In the genomic region with DNA sequence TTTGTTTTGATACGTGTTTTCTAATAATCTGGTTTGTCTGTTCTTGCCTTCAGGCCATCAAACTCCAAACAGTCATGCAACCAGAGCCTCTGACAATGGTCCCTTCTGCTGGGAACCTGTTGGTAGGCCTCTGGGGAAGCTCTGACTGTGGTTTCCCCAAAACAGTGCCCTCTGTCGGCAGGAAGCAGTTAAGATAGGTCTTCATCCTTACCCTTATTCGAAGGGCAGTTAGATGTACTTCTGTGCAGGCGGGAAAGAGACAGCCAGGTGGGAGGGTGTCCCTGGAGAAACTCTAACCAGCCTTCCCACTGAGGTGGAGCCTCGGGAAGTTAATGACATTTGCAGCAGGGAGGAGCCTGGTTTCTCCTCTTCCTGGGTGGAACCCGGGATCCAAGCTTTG, we compare ENCODE assay signal across 8 cellular contexts.
A peak's percentile ranks its signal among the peaks of the same experiment; 100 is the strongest.
DNase-seq lines count a peak whose midpoint lies in the region; ATAC-seq and TF ChIP-seq lines count a peak whose summit lies in the region.

No MANE protein-coding gene starts in this region.

- H3K4me1 Mint-ChIP-seq in activated CD8-positive, alpha-beta T cell treated with anti-CD3 and anti-CD28 coated beads for 36 hours (ENCODE audit: low read depth) = no peaks in the 10 kb centered on the region

- peaks cover 11% of the 10 kb centered on the region for H3K9me3 Mint-ChIP-seq in activated CD8-positive, alpha-beta T cell treated with anti-CD3 and anti-CD28 coated beads for 36 hours

- no peak overlapping the region for H3K27ac Mint-ChIP-seq in activated CD8-positive, alpha-beta T cell treated with anti-CD3 and anti-CD28 coated beads for 36 hours

- no peak overlapping the region for H3K4me3 ChIP-seq in AG10803 (ENCODE audit: low read length)

- peaks cover 2% of the 10 kb centered on the region for H3K36me3 Mint-ChIP-seq in activated CD8-positive, alpha-beta T cell treated with anti-CD3 and anti-CD28 coated beads for 36 hours (ENCODE audit: low read depth)

- DNase-seq in AG10803 (ENCODE audit: low read depth) (peak; percentile 32), putamen (ENCODE audit: low spot score) (peak; percentile 23), dermis blood vessel endothelial cell (no peak), NCI-H187 treated with DMSO at 0.1 percent for 48 hours (lab: John Stamatoyannopoulos, UW) (no peak)
- peak; percentile 36 for DNase-seq in activated CD8-positive, alpha-beta T cell treated with anti-CD3 and anti-CD28 coated beads for 36 hours

- CTCF ChIA-PET in activated CD8-positive, alpha-beta T cell treated with anti-CD3 and anti-CD28 coated beads for 36 hours (lab: Charles Lee) = interaction anchor here (1.4 kb wide), 1 partner anchor 22 kb away, joined by 4 read pairs; no protein-coding TSS in a partner anchor

- TF ChIP-seq CTCF in AG10803 (conservative IDR thresholded peaks at IDR 0.05; ENCODE audit: low read length) = peak; percentile 57
- TF ChIP-seq CTCF in activated CD8-positive, alpha-beta T cell treated with anti-CD3 and anti-CD28 coated beads for 36 hours (IDR thresholded peaks at IDR 0.05) = peak; percentile 24

- POLR2A ChIA-PET in activated CD8-positive, alpha-beta T cell treated with anti-CD3 and anti-CD28 coated beads for 36 hours (lab: Charles Lee) = no interaction called here

- peak; percentile 73 for ATAC-seq in GM18517 (IDR thresholded peaks at IDR 0.05; ENCODE audit: unreplicated experiment)
- peak; percentile 97 for ATAC-seq in HG03159 (IDR thresholded peaks at IDR 0.05; ENCODE audit: unreplicated experiment)
- peak; percentile 30 for ATAC-seq in activated CD8-positive, alpha-beta T cell treated with anti-CD3 and anti-CD28 coated beads for 36 hours
- no peak for ATAC-seq in HG03439 (IDR thresholded peaks at IDR 0.05; ENCODE audit: unreplicated experiment)

- intact Hi-C loops in activated CD8-positive, alpha-beta T cell treated with anti-CD3 and anti-CD28 coated beads for 36 hours (cut with micrococcal nuclease) = loop anchor here (2.0 kb wide), 1 partner anchor 41 kb away; no protein-coding TSS in a partner anchor

- H3K4me3 Mint-ChIP-seq in activated CD8-positive, alpha-beta T cell treated with anti-CD3 and anti-CD28 coated beads for 36 hours = no peak overlapping the region

- no peaks in the 10 kb centered on the region for H3K27me3 Mint-ChIP-seq in activated CD8-positive, alpha-beta T cell treated with anti-CD3 and anti-CD28 coated beads for 36 hours

Comparison
In these comparisons a context has a peak if more than half of its experiments do, and no peak if none do; other contexts are left out.
1. DNase-seq: peak in AG10803 (single experiment), activated CD8-positive, alpha-beta T cell treated with anti-CD3 and anti-CD28 coated beads for 36 hours (single experiment) and putamen (single experiment); none in dermis blood vessel endothelial cell (single experiment) and NCI-H187 treated with DMSO at 0.1 percent for 48 hours (single experiment).